ENCODE assay signal across 20 cellular contexts in genomic region chr16:84931107-84931494, GRCh38.
DNase-seq lines count a peak whose midpoint lies in the region; ATAC-seq and TF ChIP-seq lines count a peak whose summit lies in the region.
"Had no signal": no experiment of that assay in that cellular context is flagged by ENCODE, and none has a peak within 500 bp of the region (broad histone marks: within the 10 kb centered on the region; RNA-seq: fewer than 3 reads in every experiment).

No MANE protein-coding gene starts in this region.

- no peaks in the 10 kb centered on the region for H3K36me3 Mint-ChIP-seq in activated CD4-positive, alpha-beta memory T cell treated with anti-CD3 and anti-CD28 coated beads for 36 hours
- H3K36me3 Mint-ChIP-seq in activated CD4-positive, alpha-beta memory T cell treated with anti-CD3 and anti-CD28 coated beads, Interleukin-2, amount 10 ng/mL, durations not matched to agents 7 days and 5 days (ENCODE audit: low read depth), result no peaks in the 10 kb centered on the region
- H3K36me3 Mint-ChIP-seq in activated naive CD8-positive, alpha-beta T cell treated with anti-CD3 and anti-CD28 coated beads for 36 hours, result no peaks in the 10 kb centered on the region
- H3K36me3 Mint-ChIP-seq: CD4-positive, CD25-positive, alpha-beta regulatory T cell had no signal

- no peak overlapping the region for H2BK12ac ChIP-seq in mesenchymal stem cell (ENCODE audit: low read length in 2 of 2)

- CTCF ChIA-PET in activated CD4-positive, alpha-beta memory T cell treated with anti-CD3 and anti-CD28 coated beads for 36 hours (lab: Charles Lee), result interaction anchor here (0.9 to 1.6 kb wide), 5 partner anchors 21 to 413 kb away, joined by 3 to 11 read pairs (median 3); no protein-coding TSS in a partner anchor
- CTCF ChIA-PET in activated CD4-positive, alpha-beta memory T cell treated with anti-CD3 and anti-CD28 coated beads, Interleukin-2, amount 10 ng/mL, durations not matched to agents 7 days and 5 days (lab: Charles Lee), result interaction anchor here (0.9 kb wide), 1 partner anchor 20 kb away, joined by 4 read pairs; no protein-coding TSS in a partner anchor
- CTCF ChIA-PET in IMR-90 (lab: Yijun Ruan, JAX), result no interaction called here

- H3K9ac ChIP-seq in IMR-90 (ENCODE audit: low read depth, low read length), result no peak overlapping the region
- H3K9ac ChIP-seq in mesenchymal stem cell (ENCODE audit: low read length), result peak overlapping the region; percentile 31

- H3K14ac ChIP-seq in IMR-90 (replicated peaks; ENCODE audit: low read depth, low read length) (no peak overlapping the region), mesenchymal stem cell (ENCODE audit: low read length in 2 of 2) (no peak overlapping the region)

- no peak overlapping the region for H2BK20ac ChIP-seq in IMR-90 (ENCODE audit: low read depth, low read length)

- no peak overlapping the region for H2BK15ac ChIP-seq in IMR-90 (ENCODE audit: low read depth, low read length)
- no peak overlapping the region for H2BK15ac ChIP-seq in mesenchymal stem cell (ENCODE audit: low read depth, poor library complexity, severe bottlenecking)

- H3K4me2 ChIP-seq in IMR-90 (ENCODE audit: low read depth, low read length) (no peak overlapping the region), mesenchymal stem cell (ENCODE audit: low read length, poor library complexity, severe bottlenecking) (no peak overlapping the region)
- H3K4me2 ChIP-seq: GM23338 had no signal

- no TSS peak for BruUV-seq in IMR-90 (replicated peaks; lab: Mats Ljungman, UMichigan)

- H3K9me1 ChIP-seq in IMR-90 (ENCODE audit: insufficient read depth, low read length), result peaks cover 3% of the 10 kb centered on the region; the same call in 1 of the 2 replicates

- H3K23ac ChIP-seq in IMR-90 (ENCODE audit: low read depth, low read length), result no peak overlapping the region
- no peak overlapping the region for H3K23ac ChIP-seq in mesenchymal stem cell (ENCODE audit: low read length in 2 of 2)

- peak overlapping the region; percentile 18 for H3K4me3 Mint-ChIP-seq in activated CD4-positive, alpha-beta memory T cell treated with anti-CD3 and anti-CD28 coated beads for 36 hours
- no peak overlapping the region for H3K4me3 Mint-ChIP-seq in activated CD4-positive, alpha-beta memory T cell treated with anti-CD3 and anti-CD28 coated beads, Interleukin-2, amount 10 ng/mL, durations not matched to agents 7 days and 5 days
- H3K4me3 Mint-ChIP-seq in activated naive CD8-positive, alpha-beta T cell treated with anti-CD3 and anti-CD28 coated beads for 36 hours, result no peak overlapping the region
- H3K4me3 Mint-ChIP-seq: CD4-positive, CD25-positive, alpha-beta regulatory T cell; GM23338 had no signal

- H3K4ac ChIP-seq in IMR-90 (ENCODE audit: low read depth, low read length) (no peak overlapping the region), mesenchymal stem cell (ENCODE audit: low read depth in 1 of 2, low read length in 2 of 2) (no peak overlapping the region)

- no peak for TF ChIP-seq CTCF in IMR-90 (conservative IDR thresholded peaks at IDR 0.05; ENCODE audit: low read depth, low read length)

- no peak overlapping the region for H4K91ac ChIP-seq in IMR-90 (ENCODE audit: insufficient read depth, low read depth, low read length)
- H4K91ac ChIP-seq in mesenchymal stem cell (ENCODE audit: low read length), result no peak overlapping the region

- H3K9me3 ChIP-seq in IMR-90 (ENCODE audit: control insufficient read depth, insufficient read depth, low read length) (no peaks in the 10 kb centered on the region), mesenchymal stem cell (ENCODE audit: control insufficient read depth, low read length) (no peaks in the 10 kb centered on the region)
- H3K9me3 ChIP-seq: BE2C, Peyer's patch had no signal

- no peak overlapping the region for H2AK9ac ChIP-seq in IMR-90 (replicated peaks; ENCODE audit: low read depth, low read length, poor library complexity)

- no peak for TF ChIP-seq RAD21 in IMR-90 (IDR thresholded peaks at IDR 0.05; ENCODE audit: low read length)

- H2AFZ ChIP-seq in IMR-90 (replicated peaks; ENCODE audit: low read length, poor library complexity), result no peak overlapping the region
- no peak overlapping the region for H2AFZ ChIP-seq in mesenchymal stem cell (ENCODE audit: low read depth, low read length)
- H2AFZ ChIP-seq: GM23338 had no signal

- H3K4me1 ChIP-seq in IMR-90 (ENCODE audit: control insufficient read depth, insufficient read depth, low read length), result peaks cover 2% of the 10 kb centered on the region; the same call in 1 of the 2 replicates
- H3K4me1 ChIP-seq in mesenchymal stem cell (ENCODE audit: control insufficient read depth, insufficient read depth, low read depth, low read length), result peaks cover 15% of the 10 kb centered on the region
- H3K4me1 ChIP-seq: BE2C had no signal

- H2AK5ac ChIP-seq in IMR-90 (ENCODE audit: low read depth, low read length) (0 out of 2 replicates have a peak overlapping the region, but pooled peaks have one; percentile 10), mesenchymal stem cell (ENCODE audit: low read length, severe bottlenecking) (no peak overlapping the region)

- no peak overlapping the region for H2BK120ac ChIP-seq in IMR-90 (ENCODE audit: low read depth, low read length)
- no peak overlapping the region for H2BK120ac ChIP-seq in mesenchymal stem cell (ENCODE audit: low read depth, low read length)

- no peak overlapping the region for H4K5ac ChIP-seq in IMR-90 (ENCODE audit: low read depth, low read length)

- DNase-seq in activated CD4-positive, alpha-beta memory T cell treated with anti-CD3 and anti-CD28 coated beads for 36 hours, result no peak
- no peak for DNase-seq in activated CD4-positive, alpha-beta memory T cell treated with anti-CD3 and anti-CD28 coated beads, Interleukin-2, amount 10 ng/mL, durations not matched to agents 7 days and 5 days
- DNase-seq in IMR-90 (no peak), mesenchymal stem cell (no peak), nucleus accumbens (lab: John Stamatoyannopoulos, UW) (no peak)
- DNase-seq in activated naive CD8-positive, alpha-beta T cell treated with anti-CD3 and anti-CD28 coated beads for 36 hours, result no peak
- no peak for DNase-seq in stimulated activated CD4-positive, alpha-beta T cell treated with anti-CD3 and anti-CD28 coated beads, Interleukin-2, amount 100 ng/mL, for 24 hours
- DNase-seq: BE2C; CD4-positive, CD25-positive, alpha-beta regulatory T cell; COR-L47; GDM1; KG1; NCI-H1105 treated with DMSO at 0.1 percent for 48 hours; NCI-H1694; NCI-H2081 treated with DMSO at 0.1 percent for 48 hours; NK-92 treated with Interleukin-12 subunit alpha and Interleukin-12 subunit beta, amount 100 ng/mL, for 24 hours; Peyer's patch had no signal

- H3K4me3 ChIP-seq in IMR-90 (ENCODE audit: insufficient read depth, low read depth, low read length) (no peak overlapping the region), mesenchymal stem cell (ENCODE audit: insufficient read depth in 1 of 2, low read depth in 1 of 2, low read length in 2 of 2) (no peak overlapping the region)
- H3K4me3 ChIP-seq: GM23338, Peyer's patch had no signal

- H3K27ac ChIP-seq in IMR-90 (ENCODE audit: insufficient read depth, low read length) (no peak overlapping the region), mesenchymal stem cell (ENCODE audit: low read length, poor library complexity, severe bottlenecking) (no peak overlapping the region)
- H3K27ac ChIP-seq: Peyer's patch had no signal

- intact Hi-C loops in activated CD4-positive, alpha-beta memory T cell treated with anti-CD3 and anti-CD28 coated beads for 36 hours (cut with micrococcal nuclease), result loop anchor here (2.0 kb wide), 1 partner anchor 20 kb away; no protein-coding TSS in a partner anchor
- intact Hi-C loops in IMR-90 (cut with micrococcal nuclease), result no loop called here

- H3K36me3 ChIP-seq in IMR-90 (ENCODE audit: control insufficient read depth, insufficient read depth, low read length) (no peaks in the 10 kb centered on the region), mesenchymal stem cell (ENCODE audit: control insufficient read depth in 1 of 2, insufficient read depth in 2 of 2, low read depth in 1 of 2, low read length in 2 of 2) (no peaks in the 10 kb centered on the region)
- H3K36me3 ChIP-seq: BE2C, Peyer's patch had no signal

- ATAC-seq in IMR-90 (ENCODE audit: low read depth), result no peak
- ATAC-seq in HG02938 (IDR thresholded peaks at IDR 0.05; ENCODE audit: unreplicated experiment), result no peak
- ATAC-seq: GM23338, HCT116 had no signal

- H2BK5ac ChIP-seq in IMR-90 (ENCODE audit: low read depth, low read length, poor library complexity, severe bottlenecking) (no peak overlapping the region), mesenchymal stem cell (ENCODE audit: low read depth, low read length, poor library complexity, severe bottlenecking) (no peak overlapping the region)

- in situ Hi-C loops in IMR-90 (cut with MboI; ENCODE audit: low sequenced_read_pairs), result no loop called here

- H3K79me1 ChIP-seq in IMR-90 (ENCODE audit: low read depth in 1 of 2, low read length in 2 of 2) (no peaks in the 10 kb centered on the region), mesenchymal stem cell (replicated peaks; ENCODE audit: low read length, poor library complexity, severe bottlenecking) (no peaks in the 10 kb centered on the region)

- WGBS in IMR-90 (ENCODE audit: extremely low coverage in 2 of 2, insufficient read length in 1 of 2), 2 experiments, result 100% methylated on average over 2 of the region's 4 CpGs; no CpG with 5 or more reads in 1 of the 2 experiments
- WGBS in mesenchymal stem cell, result 95% methylated on average over 4 of the region's 4 CpGs

- TF ChIP-seq POLR2A in IMR-90 (IDR thresholded peaks at IDR 0.05; ENCODE audit: low read depth, low read length), result no peak

- POLR2A ChIA-PET in activated CD4-positive, alpha-beta memory T cell treated with anti-CD3 and anti-CD28 coated beads for 36 hours (lab: Charles Lee), result interaction anchor here (1.5 kb wide), 1 partner anchor 21 kb away, joined by 3 read pairs; no protein-coding TSS in a partner anchor
- POLR2A ChIA-PET in activated CD4-positive, alpha-beta memory T cell treated with anti-CD3 and anti-CD28 coated beads, Interleukin-2, amount 10 ng/mL, durations not matched to agents 7 days and 5 days (lab: Charles Lee), result no interaction called here
- POLR2A ChIA-PET in IMR-90 (lab: Charles Lee; ENCODE audit: unreplicated experiment), result no interaction called here

- H3K27me3 ChIP-seq in IMR-90 (ENCODE audit: control insufficient read depth, insufficient read depth, low read length), result no peaks in the 10 kb centered on the region
- no peaks in the 10 kb centered on the region for H3K27me3 ChIP-seq in mesenchymal stem cell (ENCODE audit: control insufficient read depth in 1 of 2, insufficient read depth in 1 of 2, low read length in 2 of 2)
- H3K27me3 ChIP-seq: BE2C, Peyer's patch had no signal

- H3K56ac ChIP-seq in IMR-90 (ENCODE audit: extremely low read depth, insufficient read depth, low read length), result no peak overlapping the region

- no peaks in the 10 kb centered on the region for H3K27me3 Mint-ChIP-seq in activated CD4-positive, alpha-beta memory T cell treated with anti-CD3 and anti-CD28 coated beads for 36 hours
- H3K27me3 Mint-ChIP-seq in activated CD4-positive, alpha-beta memory T cell treated with anti-CD3 and anti-CD28 coated beads, Interleukin-2, amount 10 ng/mL, durations not matched to agents 7 days and 5 days, result no peaks in the 10 kb centered on the region
- H3K27me3 Mint-ChIP-seq in activated naive CD8-positive, alpha-beta T cell treated with anti-CD3 and anti-CD28 coated beads for 36 hours, result no peaks in the 10 kb centered on the region
- H3K27me3 Mint-ChIP-seq: CD4-positive, CD25-positive, alpha-beta regulatory T cell had no signal

- peaks cover 3% of the 10 kb centered on the region for H3K9me3 Mint-ChIP-seq in activated CD4-positive, alpha-beta memory T cell treated with anti-CD3 and anti-CD28 coated beads for 36 hours
- no peaks in the 10 kb centered on the region for H3K9me3 Mint-ChIP-seq in activated CD4-positive, alpha-beta memory T cell treated with anti-CD3 and anti-CD28 coated beads, Interleukin-2, amount 10 ng/mL, durations not matched to agents 7 days and 5 days
- no peaks in the 10 kb centered on the region for H3K9me3 Mint-ChIP-seq in activated naive CD8-positive, alpha-beta T cell treated with anti-CD3 and anti-CD28 coated beads for 36 hours
- H3K9me3 Mint-ChIP-seq: CD4-positive, CD25-positive, alpha-beta regulatory T cell; GM23338 had no signal

- H3K18ac ChIP-seq in IMR-90 (ENCODE audit: low read depth, low read length) (no peak overlapping the region), mesenchymal stem cell (ENCODE audit: low read depth in 1 of 2, low read length in 2 of 2) (no peak overlapping the region)

- no peak overlapping the region for H4K8ac ChIP-seq in IMR-90 (ENCODE audit: low read depth in 2 of 2, low read length in 2 of 2)
- no peak overlapping the region for H4K8ac ChIP-seq in mesenchymal stem cell (ENCODE audit: low read length)

- H3K4me1 Mint-ChIP-seq in activated CD4-positive, alpha-beta memory T cell treated with anti-CD3 and anti-CD28 coated beads for 36 hours (ENCODE audit: low read depth), result no peaks in the 10 kb centered on the region
- no peaks in the 10 kb centered on the region for H3K4me1 Mint-ChIP-seq in activated CD4-positive, alpha-beta memory T cell treated with anti-CD3 and anti-CD28 coated beads, Interleukin-2, amount 10 ng/mL, durations not matched to agents 7 days and 5 days
- H3K4me1 Mint-ChIP-seq in activated naive CD8-positive, alpha-beta T cell treated with anti-CD3 and anti-CD28 coated beads for 36 hours, result peaks cover 3% of the 10 kb centered on the region
- H3K4me1 Mint-ChIP-seq: CD4-positive, CD25-positive, alpha-beta regulatory T cell had no signal

- H4K20me1 ChIP-seq in IMR-90 (ENCODE audit: insufficient read depth, low read length), result no peaks in the 10 kb centered on the region

- dilution Hi-C loops in IMR-90 (cut with HindIII; ENCODE audit: low sequenced_read_pairs, unreplicated experiment), result no loop called here

- peak overlapping the region; percentile 64 for H3K27ac Mint-ChIP-seq in activated CD4-positive, alpha-beta memory T cell treated with anti-CD3 and anti-CD28 coated beads for 36 hours
- H3K27ac Mint-ChIP-seq in activated CD4-positive, alpha-beta memory T cell treated with anti-CD3 and anti-CD28 coated beads, Interleukin-2, amount 10 ng/mL, durations not matched to agents 7 days and 5 days, result no peak overlapping the region
- peak overlapping the region; percentile 6 for H3K27ac Mint-ChIP-seq in activated naive CD8-positive, alpha-beta T cell treated with anti-CD3 and anti-CD28 coated beads for 36 hours
- H3K27ac Mint-ChIP-seq: GM23338 had no signal
